8 cellular contexts compared by ENCODE assay signal in the genomic region with DNA sequence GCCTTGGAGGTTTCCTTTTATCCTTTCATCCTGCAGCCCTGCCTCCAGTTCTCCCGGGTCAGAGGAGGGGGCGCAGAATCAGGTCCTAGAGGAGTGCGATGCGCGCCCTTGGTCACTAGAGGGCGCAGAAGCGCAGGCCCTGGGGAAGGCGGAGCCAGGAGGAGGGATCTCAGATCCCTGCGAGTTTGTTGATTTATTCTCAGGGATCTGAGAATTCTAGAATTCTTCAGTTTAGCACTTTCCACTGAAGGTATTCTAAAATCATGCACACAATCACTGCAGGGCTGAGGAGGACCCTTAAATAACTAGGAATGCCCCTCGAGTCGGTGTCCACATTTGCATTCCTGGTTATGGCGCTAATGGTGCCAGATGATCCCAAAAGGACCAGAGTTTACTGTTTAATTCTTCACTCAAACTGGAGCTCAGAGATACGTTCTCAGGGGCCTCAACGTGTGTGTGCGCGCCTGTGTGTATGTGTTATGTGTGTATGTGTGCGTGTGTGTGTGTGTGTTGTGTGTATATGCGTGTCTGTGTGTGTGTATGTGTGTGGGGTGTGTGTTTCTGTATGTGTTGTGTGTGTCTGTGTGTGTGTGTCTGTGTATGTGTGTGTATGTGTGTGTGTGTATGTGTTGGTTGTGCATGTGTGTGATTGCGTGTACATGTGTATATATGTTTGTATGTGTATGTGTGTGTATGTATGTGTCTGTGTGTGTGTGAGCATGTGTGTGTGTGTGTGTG. TPM values are rescaled to one million over a fixed set of nuclear protein-coding genes. Genes with fewer than 3 reads are reported as not detected.
DNase-seq lines count a peak whose midpoint lies in the region; ATAC-seq and TF ChIP-seq lines count a peak whose summit lies in the region.

No MANE protein-coding gene starts in this region.

- DNase-seq in BE2C (peak; percentile 56), NCI-H69 (lab: John Stamatoyannopoulos, UW) (peak; percentile 60), epidermal melanocyte (ENCODE audit: insufficient read length, low spot score) (peak; percentile 51)
- DNase-seq in activated CD8-positive, alpha-beta memory T cell treated with anti-CD3 and anti-CD28 coated beads, Interleukin-2, amount 10 ng/mL, durations not matched to agents 7 days and 5 days = peak; percentile 70
- DNase-seq in naive thymus-derived CD8-positive, alpha-beta T cell = peak; percentile 44 to 74 (median 60)
- DNase-seq in stimulated activated naive B cell treated with anti-CD40 and anti-IgM and Interleukin-4, amounts not matched to agents 10 μg/mL and 1 μg/mL and 100 μg/mL, for 72 hours = peak; percentile 55

- no peak overlapping the region for H3K27ac Mint-ChIP-seq in activated CD8-positive, alpha-beta memory T cell treated with anti-CD3 and anti-CD28 coated beads, Interleukin-2, amount 10 ng/mL, durations not matched to agents 7 days and 5 days
- H3K27ac Mint-ChIP-seq in naive thymus-derived CD8-positive, alpha-beta T cell = peak overlapping the region in 2 of 10 donors; percentile 21 to 38
- H3K27ac Mint-ChIP-seq in stimulated activated naive B cell treated with anti-CD40 and anti-IgM and Interleukin-4, amounts not matched to agents 10 μg/mL and 1 μg/mL and 100 μg/mL, for 72 hours = no peak overlapping the region

- no peaks in the 10 kb centered on the region for H3K9me3 ChIP-seq in BE2C

- H3K4me3 Mint-ChIP-seq in activated CD8-positive, alpha-beta memory T cell treated with anti-CD3 and anti-CD28 coated beads, Interleukin-2, amount 10 ng/mL, durations not matched to agents 7 days and 5 days = no peak overlapping the region
- H3K4me3 Mint-ChIP-seq in naive thymus-derived CD8-positive, alpha-beta T cell = peak overlapping the region in 9 of 10 donors; percentile 12 to 68 (median 38)
- H3K4me3 Mint-ChIP-seq in stimulated activated naive B cell treated with anti-CD40 and anti-IgM and Interleukin-4, amounts not matched to agents 10 μg/mL and 1 μg/mL and 100 μg/mL, for 72 hours = peak overlapping the region in 1 of 2 donors; percentile 11

- H3K4me1 ChIP-seq in BE2C = no peaks in the 10 kb centered on the region

- H3K4me3 ChIP-seq in BE2C (ENCODE audit: low read depth, low read length) = peak overlapping the region; percentile 54

- no peaks in the 10 kb centered on the region for H3K27me3 ChIP-seq in BE2C

- no peaks in the 10 kb centered on the region for H3K27me3 Mint-ChIP-seq in activated CD8-positive, alpha-beta memory T cell treated with anti-CD3 and anti-CD28 coated beads, Interleukin-2, amount 10 ng/mL, durations not matched to agents 7 days and 5 days
- peaks cover 7 to 29% (median 20%) of the 10 kb centered on the region in 5 donors for H3K27me3 Mint-ChIP-seq in naive thymus-derived CD8-positive, alpha-beta T cell
- H3K27me3 Mint-ChIP-seq in stimulated activated naive B cell treated with anti-CD40 and anti-IgM and Interleukin-4, amounts not matched to agents 10 μg/mL and 1 μg/mL and 100 μg/mL, for 72 hours = peaks cover 18 to 38% of the 10 kb centered on the region in 2 donors

- CTCF ChIA-PET in activated CD8-positive, alpha-beta memory T cell treated with anti-CD3 and anti-CD28 coated beads, Interleukin-2, amount 10 ng/mL, durations not matched to agents 7 days and 5 days (lab: Charles Lee) = interaction anchor here (0.8 to 1.1 kb wide), 3 partner anchors 8 to 22 kb away, joined by 3 to 4 read pairs (median 4); no protein-coding TSS in a partner anchor

- POLR2A ChIA-PET in naive thymus-derived CD8-positive, alpha-beta T cell (lab: Charles Lee) = no interaction called here

- ATAC-seq in GM18873 (IDR thresholded peaks at IDR 0.05; ENCODE audit: low FRiP score, unreplicated experiment) (peak; percentile 71), HG03135 (IDR thresholded peaks at IDR 0.05; ENCODE audit: unreplicated experiment) (peak; percentile 77)
- peak; percentile 92 for ATAC-seq in activated CD8-positive, alpha-beta memory T cell treated with anti-CD3 and anti-CD28 coated beads, Interleukin-2, amount 10 ng/mL, durations not matched to agents 7 days and 5 days
- ATAC-seq in naive thymus-derived CD8-positive, alpha-beta T cell = peak; percentile 96 to 97
- peak; percentile 76 to 86 for ATAC-seq in stimulated activated naive B cell treated with anti-CD40 and anti-IgM and Interleukin-4, amounts not matched to agents 10 μg/mL and 1 μg/mL and 100 μg/mL, for 72 hours (replicated peaks)

- no peaks in the 10 kb centered on the region for H3K36me3 Mint-ChIP-seq in activated CD8-positive, alpha-beta memory T cell treated with anti-CD3 and anti-CD28 coated beads, Interleukin-2, amount 10 ng/mL, durations not matched to agents 7 days and 5 days
- no peaks in the 10 kb centered on the region for H3K36me3 Mint-ChIP-seq in naive thymus-derived CD8-positive, alpha-beta T cell
- H3K36me3 Mint-ChIP-seq in stimulated activated naive B cell treated with anti-CD40 and anti-IgM and Interleukin-4, amounts not matched to agents 10 μg/mL and 1 μg/mL and 100 μg/mL, for 72 hours = no peaks in the 10 kb centered on the region

- peak; percentile 85 for TF ChIP-seq CTCF in BE2C (IDR thresholded peaks at IDR 0.05; ENCODE audit: low read depth, low read length)

- no peaks in the 10 kb centered on the region for H3K9me3 Mint-ChIP-seq in activated CD8-positive, alpha-beta memory T cell treated with anti-CD3 and anti-CD28 coated beads, Interleukin-2, amount 10 ng/mL, durations not matched to agents 7 days and 5 days (ENCODE audit: low read depth)
- H3K9me3 Mint-ChIP-seq in naive thymus-derived CD8-positive, alpha-beta T cell = no peaks in the 10 kb centered on the region
- H3K9me3 Mint-ChIP-seq in stimulated activated naive B cell treated with anti-CD40 and anti-IgM and Interleukin-4, amounts not matched to agents 10 μg/mL and 1 μg/mL and 100 μg/mL, for 72 hours = peaks cover 0 to 3% of the 10 kb centered on the region in 2 donors

- H3K36me3 ChIP-seq in BE2C = no peaks in the 10 kb centered on the region

- H3K4me1 Mint-ChIP-seq in activated CD8-positive, alpha-beta memory T cell treated with anti-CD3 and anti-CD28 coated beads, Interleukin-2, amount 10 ng/mL, durations not matched to agents 7 days and 5 days = peaks cover 2% of the 10 kb centered on the region
- H3K4me1 Mint-ChIP-seq in naive thymus-derived CD8-positive, alpha-beta T cell = peaks cover 6 to 11% (median 8%) of the 10 kb centered on the region in 4 donors
- peaks cover 14 to 21% of the 10 kb centered on the region in 2 donors for H3K4me1 Mint-ChIP-seq in stimulated activated naive B cell treated with anti-CD40 and anti-IgM and Interleukin-4, amounts not matched to agents 10 μg/mL and 1 μg/mL and 100 μg/mL, for 72 hours

RNA-seq across cellular contexts. Expression of a gene that starts 6.9 kb away (rescaled TPM):
- polyA plus RNA-seq in BE2C (2012; ENCODE audit: insufficient read depth, insufficient read length, low read depth) = 42.4 TPM
- 10 to 100 TPM; 67.1 to 89.0 TPM for total RNA-seq in activated CD8-positive, alpha-beta memory T cell treated with anti-CD3 and anti-CD28 coated beads, Interleukin-2, amount 10 ng/mL, durations not matched to agents 7 days and 5 days
- 10 to 100 TPM; 68.8 to 77.1 TPM for total RNA-seq in naive thymus-derived CD8-positive, alpha-beta T cell
- polyA plus RNA-seq in naive thymus-derived CD8-positive, alpha-beta T cell = 10 to 100 TPM; 37.8 to 60.3 (median 46.1) TPM

Comparison
In these comparisons a context has a peak if more than half of its experiments do, and no peak if none do; other contexts are left out.
1. Peak in every context shown above with its lines: DNase-seq, ATAC-seq and H3K4me3 ChIP-seq.